ENCODE assay signal across 1 cellular context in the genomic region with DNA sequence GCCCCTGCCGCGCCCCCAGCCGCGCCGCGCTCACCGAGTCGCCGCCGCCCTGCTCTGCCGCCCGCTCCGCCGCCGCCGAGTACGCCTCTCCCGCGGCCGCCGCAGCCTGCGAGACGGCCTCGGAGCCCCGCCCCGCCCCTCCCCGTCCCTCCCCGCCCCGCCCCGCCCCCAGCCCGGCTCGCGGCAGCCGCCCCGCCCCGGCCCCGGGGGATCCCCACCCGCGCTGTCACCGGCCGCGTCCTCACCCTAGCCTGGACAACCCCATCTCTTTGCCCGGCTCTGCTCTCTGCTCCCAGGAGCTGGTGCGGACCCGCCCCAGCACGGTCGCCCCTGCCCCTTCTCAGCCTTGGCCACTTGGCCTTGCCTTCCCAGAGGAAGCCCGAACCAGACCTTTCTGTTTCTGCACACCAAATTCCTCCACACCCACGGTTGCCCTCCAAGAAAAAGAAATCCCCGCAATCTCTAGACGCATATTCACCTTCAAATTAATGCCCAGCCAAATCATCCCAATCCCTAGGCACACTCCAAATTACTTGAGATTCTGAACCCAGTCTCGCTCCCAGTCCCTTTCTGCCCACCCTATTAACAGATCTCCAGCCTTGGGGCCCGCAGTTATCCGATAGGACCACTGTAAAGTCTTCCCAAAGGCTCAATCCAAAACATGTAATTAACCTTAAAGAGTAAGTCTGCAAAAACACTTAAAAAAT.
TF ChIP-seq lines count a peak whose summit lies in the region.

A gene (minus strand): TSS at position 89 of the 707 bp plus-strand sequence. CDS start 77,715 bp downstream, outside the sequence.

TF ChIP-seq in liver, 16 proteins besides CTCF, POLR2A, EP300 and RAD21 (continued from another document):
- no peak for TF ChIP-seq GABPA (IDR thresholded peaks at IDR 0.05 in 1 of 2, conservative IDR thresholded peaks at IDR 0.05 in 1 of 2)
TF ChIP-seq in liver: peak in this region for 0.
